ENCODE assay signal across 12 cellular contexts in genomic region chr5:127373858-127374491, GRCh38.
DNase-seq lines count a peak whose midpoint lies in the region; ATAC-seq, FAIRE-seq and TF ChIP-seq lines count a peak whose summit lies in the region.
"Had no signal": no experiment of that assay in that cellular context is flagged by ENCODE, and none has a peak within 500 bp of the region (broad histone marks: within the 10 kb centered on the region; RNA-seq: fewer than 3 reads in every experiment).

No MANE protein-coding gene starts in this region.

- peak; percentile 44 for TF ChIP-seq CTCF in HFF-Myc (IDR thresholded peaks at IDR 0.05; ENCODE audit: low read depth, low read length, missing control alignments)
- peak; percentile 40 for TF ChIP-seq CTCF in fibroblast of mammary gland (conservative IDR thresholded peaks at IDR 0.05; ENCODE audit: control insufficient read depth, insufficient read depth, low read depth, low read length)

- intact Hi-C loops in left colon (cut with DNase I, micrococcal nuclease), result no loop called here

- DNase-seq in AML-193 (lab: John Stamatoyannopoulos, UW), result peak; percentile 10 to 19
- DNase-seq in HFF-Myc (ENCODE audit: extremely low read depth, low read depth), result no peak
- DNase-seq in RPMI8226, result peak; percentile 15
- no peak for DNase-seq in fibroblast of mammary gland (ENCODE audit: low read depth)
- no peak for DNase-seq in GM19239 (ENCODE audit: insufficient read length, low spot score)
- DNase-seq in left colon, result no peak
- no peak for DNase-seq in H4 (ENCODE audit: low spot score)
- DNase-seq: activated CD8-positive, alpha-beta memory T cell treated with anti-CD3 and anti-CD28 coated beads, Interleukin-2, amount 50 U/mL, for 4 hours; CD8-positive, alpha-beta T cell; T-cell had no signal

- ATAC-seq in HG02623 (IDR thresholded peaks at IDR 0.05; ENCODE audit: unreplicated experiment) (no peak), left colon (no peak)
- ATAC-seq: CD8-positive, alpha-beta T cell; T-cell had no signal

- FAIRE-seq in GM19239 (lab: Jason Lieb, UNC), result no peak

- H3K4me3 ChIP-seq in HFF-Myc (replicated peaks; ENCODE audit: low read depth, low read length), result no peak overlapping the region
- H3K4me3 ChIP-seq in fibroblast of mammary gland (ENCODE audit: control insufficient read depth, low read depth, low read length), result no peak overlapping the region
- H3K4me3 ChIP-seq: ascending aorta had no signal

Comparison
In these comparisons a context has a peak if more than half of its experiments do, and no peak if none do; other contexts are left out.
1. DNase-seq: peak in AML-193 (2 of 2) and RPMI8226 (single experiment); none in HFF-Myc (single experiment), fibroblast of mammary gland (single experiment), GM19239 (single experiment), left colon (0 of 2) and H4 (single experiment).